In genomic region chrX:69371159-69371558, GRCh38 we compare ENCODE assay signal across 25 cellular contexts.
"Had no signal": no experiment of that assay in that cellular context is flagged by ENCODE, and none has a peak within 500 bp of the region (broad histone marks: within the 10 kb centered on the region; RNA-seq: fewer than 3 reads in every experiment).

No MANE protein-coding gene starts in this region.

- H3K4me1 Mint-ChIP-seq: activated CD4-positive, alpha-beta memory T cell treated with anti-CD3 and anti-CD28 coated beads, Interleukin-2, amount 10 ng/mL, durations not matched to agents 7 days and 5 days; activated CD4-positive, alpha-beta T cell treated with anti-CD3 and anti-CD28 coated beads, Interleukin-2, amount 10 ng/mL, durations not matched to agents 7 days and 5 days; activated T-helper 17 cell treated with anti-CD3 and anti-CD28 coated beads, Interleukin-2, amount 50 U/mL, for 72 hours; WTC11 had no signal

- H3K36me3 Mint-ChIP-seq: activated naive CD8-positive, alpha-beta T cell had no signal

- H3K9me3 Mint-ChIP-seq: activated CD4-positive, alpha-beta T cell treated with anti-CD3 and anti-CD28 coated beads, Interleukin-2, amount 10 ng/mL, durations not matched to agents 7 days and 5 days; activated T-helper 17 cell treated with anti-CD3 and anti-CD28 coated beads, Interleukin-2, amount 50 U/mL, for 72 hours had no signal

- H3K27me3 Mint-ChIP-seq: activated CD4-positive, alpha-beta memory T cell treated with anti-CD3 and anti-CD28 coated beads, Interleukin-2, amount 10 ng/mL, durations not matched to agents 7 days and 5 days; activated CD4-positive, alpha-beta T cell treated with anti-CD3 and anti-CD28 coated beads, Interleukin-2, amount 10 ng/mL, durations not matched to agents 7 days and 5 days; activated naive CD8-positive, alpha-beta T cell had no signal

- H3K4me3 ChIP-seq: esophagus squamous epithelium, gastroesophageal sphincter had no signal

- H3K4me1 ChIP-seq: esophagus squamous epithelium, gastroesophageal sphincter had no signal

- H3K4me3 Mint-ChIP-seq: activated CD4-positive, alpha-beta memory T cell treated with anti-CD3 and anti-CD28 coated beads, Interleukin-2, amount 10 ng/mL, durations not matched to agents 7 days and 5 days; activated CD4-positive, alpha-beta T cell treated with anti-CD3 and anti-CD28 coated beads, Interleukin-2, amount 10 ng/mL, durations not matched to agents 7 days and 5 days; activated naive CD8-positive, alpha-beta T cell; activated T-cell treated with anti-CD3 and anti-CD28 coated beads, Interleukin-2, amount 50 U/mL, for 24 hours; activated T-helper 17 cell treated with anti-CD3 and anti-CD28 coated beads, Interleukin-2, amount 50 U/mL, for 72 hours; WTC11 had no signal

- ATAC-seq: activated T-helper 17 cell treated with anti-CD3 and anti-CD28 coated beads, Interleukin-2, amount 50 U/mL, for 72 hours; gastroesophageal sphincter; WTC11 had no signal

- H3K27ac Mint-ChIP-seq: activated CD4-positive, alpha-beta memory T cell treated with anti-CD3 and anti-CD28 coated beads, Interleukin-2, amount 10 ng/mL, durations not matched to agents 7 days and 5 days; activated CD4-positive, alpha-beta T cell treated with anti-CD3 and anti-CD28 coated beads, Interleukin-2, amount 10 ng/mL, durations not matched to agents 7 days and 5 days; activated naive CD8-positive, alpha-beta T cell; activated T-cell treated with anti-CD3 and anti-CD28 coated beads, Interleukin-2, amount 50 U/mL, for 24 hours; activated T-helper 17 cell treated with anti-CD3 and anti-CD28 coated beads, Interleukin-2, amount 50 U/mL, for 72 hours; WTC11 had no signal

- H3K27ac ChIP-seq: brain microvascular endothelial cell, epithelial cell of prostate, esophagus squamous epithelium, gastroesophageal sphincter had no signal

- H3K27me3 ChIP-seq: brain microvascular endothelial cell, esophagus squamous epithelium, gastroesophageal sphincter had no signal

- DNase-seq: activated CD4-positive, alpha-beta memory T cell treated with anti-CD3 and anti-CD28 coated beads, Interleukin-2, amount 10 ng/mL, durations not matched to agents 7 days and 5 days; activated CD4-positive, alpha-beta T cell treated with anti-CD3 and anti-CD28 coated beads for 1 hour; activated CD4-positive, alpha-beta T cell treated with anti-CD3 and anti-CD28 coated beads for 4 hours; activated CD4-positive, alpha-beta T cell treated with anti-CD3 and anti-CD28 coated beads, Interleukin-2, amount 10 ng/mL, durations not matched to agents 7 days and 5 days; activated CD4-positive, alpha-beta T cell treated with anti-CD3 and anti-CD28 coated beads, Interleukin-2, amount 50 U/mL, for 4 hours; activated CD8-positive, alpha-beta memory T cell treated with anti-CD3 and anti-CD28 coated beads, Interleukin-2, amount 50 U/mL, for 48 hours; activated effector memory CD4-positive, alpha-beta T cell treated with Interleukin-2 at 50 U/mL for 16 hours; activated gamma-delta T cell treated with Interleukin-2 at 50 U/mL for 16 hours; activated naive CD4-positive, alpha-beta T cell treated with anti-CD3 and anti-CD28 coated beads, Interleukin-2, amount 50 U/mL, for 16 hours; activated naive CD4-positive, alpha-beta T cell treated with Interleukin-2 at 50 U/mL for 16 hours; activated T-cell treated with anti-CD3 and anti-CD28 coated beads for 4 hours; activated T-cell treated with anti-CD3 and anti-CD28 coated beads, Interleukin-2, amount 50 U/mL, for 24 hours; amniotic stem cell; anterior cingulate cortex; brain microvascular endothelial cell; caudate nucleus; effector CD8-positive, alpha-beta T cell; esophagus squamous epithelium; foreskin melanocyte; T-helper 2 cell had no signal

- H3K36me3 ChIP-seq: brain microvascular endothelial cell, esophagus squamous epithelium, gastroesophageal sphincter had no signal

- H3K9me3 ChIP-seq: gastroesophageal sphincter had no signal
